37 cellular contexts compared by ENCODE assay signal in genomic region chr4:47049347-47049746, GRCh38. TPM values are rescaled to one million over a fixed set of nuclear protein-coding genes. Genes with fewer than 3 reads are reported as not detected.
"Had no signal": no experiment of that assay in that cellular context is flagged by ENCODE, and none has a peak within 500 bp of the region (broad histone marks: within the 10 kb centered on the region; RNA-seq: fewer than 3 reads in every experiment).

No MANE protein-coding gene starts in this region.

- H3K4me3 ChIP-seq: Peyer's patch, SJSA1 had no signal

- H3K36me3 ChIP-seq: Peyer's patch, SJSA1 had no signal

- H3K27ac ChIP-seq: KMS-11, Peyer's patch, SJSA1 had no signal

- DNase-seq: activated CD4-positive, alpha-beta T cell treated with anti-CD3 and anti-CD28 coated beads, Interleukin-2, amount 50 U/mL, for 4 hours; activated CD8-positive, alpha-beta T cell treated with anti-CD3 and anti-CD28 coated beads for 36 hours; activated effector memory CD4-positive, alpha-beta T cell treated with anti-CD3 and anti-CD28 coated beads, Interleukin-2, amount 50 U/mL, for 16 hours; activated naive CD4-positive, alpha-beta T cell; activated naive CD4-positive, alpha-beta T cell treated with anti-CD3 and anti-CD28 coated beads, Interleukin-2, amount 50 U/mL, for 16 hours; activated naive CD8-positive, alpha-beta T cell treated with anti-CD3 and anti-CD28 coated beads for 36 hours; activated T-cell treated with anti-CD3 and anti-CD28 coated beads, Interleukin-2, amount 50 U/mL, for 1 hour; activated T-cell treated with anti-CD3 and anti-CD28 coated beads, Interleukin-2, amount 50 U/mL, for 72 hours; anterior cingulate cortex; MM.1S; MV-4-11; NCI-H1092; NCI-H146; NCI-H187; NCI-H2029 treated with DMSO at 0.1 percent for 48 hours; NCI-H2107; NCI-H2171; NCI-H510A; NCI-H526; NCI-H748 treated with DMSO at 0.1 percent for 48 hours; NK-92 treated with Interleukin-12 subunit alpha and Interleukin-12 subunit beta, amount 100 ng/mL, for 24 hours; PC-3; Peyer's patch; RPMI8226; SHP77 treated with DMSO at 0.1 percent for 48 hours; SK-N-SH had no signal

- H3K9me3 Mint-ChIP-seq: activated CD4-positive, alpha-beta T cell treated with anti-CD3 and anti-CD28 coated beads, Interleukin-2, amount 10 ng/mL, durations not matched to agents 24 days and 14 days; activated naive CD8-positive, alpha-beta T cell treated with anti-CD3 and anti-CD28 coated beads for 36 hours; activated T-cell treated with anti-CD3 and anti-CD28 coated beads, Interleukin-2, amount 50 U/mL, for 72 hours; activated T-helper 17 cell treated with anti-CD3 and anti-CD28 coated beads, Interleukin-2, amount 50 U/mL, for 72 hours; brain; T-helper 1 cell treated with Interleukin-12 subunit alpha and Interleukin-12 subunit beta and Interleukin-4 antibody, amounts not matched to agents 30 μg/mL and 1 μg/mL, for 36 hours; T-helper 2 cell treated with Interferon-gamma antibody and Interleukin-4, amounts not matched to agents 5 μg/mL and 100 μg/mL, for 36 hours had no signal

- H3K27ac Mint-ChIP-seq: activated CD4-positive, alpha-beta T cell treated with anti-CD3 and anti-CD28 coated beads, Interleukin-2, amount 10 ng/mL, durations not matched to agents 24 days and 14 days; activated CD8-positive, alpha-beta T cell treated with anti-CD3 and anti-CD28 coated beads for 36 hours; activated naive CD8-positive, alpha-beta T cell treated with anti-CD3 and anti-CD28 coated beads for 36 hours; activated T-cell treated with anti-CD3 and anti-CD28 coated beads, Interleukin-2, amount 50 U/mL, for 72 hours; activated T-helper 17 cell treated with anti-CD3 and anti-CD28 coated beads, Interleukin-2, amount 50 U/mL, for 72 hours; T-helper 1 cell treated with Interleukin-12 subunit alpha and Interleukin-12 subunit beta and Interleukin-4 antibody, amounts not matched to agents 30 μg/mL and 1 μg/mL, for 36 hours; T-helper 2 cell treated with Interferon-gamma antibody and Interleukin-4, amounts not matched to agents 5 μg/mL and 100 μg/mL, for 36 hours had no signal

- H3K9ac ChIP-seq: KMS-11, SK-N-SH had no signal

- H3K4me3 Mint-ChIP-seq: activated CD4-positive, alpha-beta T cell treated with anti-CD3 and anti-CD28 coated beads, Interleukin-2, amount 10 ng/mL, durations not matched to agents 24 days and 14 days; activated CD8-positive, alpha-beta T cell treated with anti-CD3 and anti-CD28 coated beads for 36 hours; activated naive CD8-positive, alpha-beta T cell treated with anti-CD3 and anti-CD28 coated beads for 36 hours; activated T-cell treated with anti-CD3 and anti-CD28 coated beads, Interleukin-2, amount 50 U/mL, for 72 hours; activated T-helper 17 cell treated with anti-CD3 and anti-CD28 coated beads, Interleukin-2, amount 50 U/mL, for 72 hours; brain; T-helper 1 cell treated with Interleukin-12 subunit alpha and Interleukin-12 subunit beta and Interleukin-4 antibody, amounts not matched to agents 30 μg/mL and 1 μg/mL, for 36 hours; T-helper 2 cell treated with Interferon-gamma antibody and Interleukin-4, amounts not matched to agents 5 μg/mL and 100 μg/mL, for 36 hours had no signal

- H3K4me2 ChIP-seq: KMS-11, SK-N-SH had no signal

- H3K4me1 Mint-ChIP-seq: activated CD4-positive, alpha-beta T cell treated with anti-CD3 and anti-CD28 coated beads, Interleukin-2, amount 10 ng/mL, durations not matched to agents 24 days and 14 days; activated T-helper 17 cell treated with anti-CD3 and anti-CD28 coated beads, Interleukin-2, amount 50 U/mL, for 72 hours had no signal

- H3K4me1 ChIP-seq: Peyer's patch, SJSA1 had no signal

- FAIRE-seq: bronchial epithelial cell, TTC549 had no signal

- H3K36me3 Mint-ChIP-seq: activated naive CD8-positive, alpha-beta T cell treated with anti-CD3 and anti-CD28 coated beads for 36 hours; brain had no signal

- H3K27me3 Mint-ChIP-seq: brain had no signal

- H3K27me3 ChIP-seq: Peyer's patch, SJSA1 had no signal

- ATAC-seq: activated CD8-positive, alpha-beta T cell treated with anti-CD3 and anti-CD28 coated beads for 36 hours; activated T-cell treated with anti-CD3 and anti-CD28 coated beads, Interleukin-2, amount 50 U/mL, for 72 hours; activated T-helper 17 cell treated with anti-CD3 and anti-CD28 coated beads, Interleukin-2, amount 50 U/mL, for 72 hours; PC-3 had no signal

- H3K9me3 ChIP-seq: Peyer's patch, SJSA1, SK-N-SH had no signal

RNA-seq across cellular contexts. Expression of gene GABRB1, which starts 18.0 kb away (rescaled TPM):
- total RNA-seq: activated CD4-positive, alpha-beta T cell treated with anti-CD3 and anti-CD28 coated beads, Interleukin-2, amount 10 ng/mL, durations not matched to agents 24 days and 14 days; activated CD8-positive, alpha-beta memory T cell treated with anti-CD3 and anti-CD28 coated beads for 36 hours; activated CD8-positive, alpha-beta T cell treated with anti-CD3 and anti-CD28 coated beads for 36 hours; activated naive CD8-positive, alpha-beta T cell treated with anti-CD3 and anti-CD28 coated beads for 36 hours; activated T-cell treated with anti-CD3 and anti-CD28 coated beads, Interleukin-2, amount 50 U/mL, for 72 hours; activated T-helper 17 cell treated with anti-CD3 and anti-CD28 coated beads, Interleukin-2, amount 50 U/mL, for 72 hours; bronchial epithelial cell; LHCN-M2; PC-3; Peyer's patch; SJSA1 had no signal

RNA-seq across cellular contexts. Expression of gene GABRA4, which starts 56.0 kb away (rescaled TPM):
- total RNA-seq: activated CD4-positive, alpha-beta T cell treated with anti-CD3 and anti-CD28 coated beads, Interleukin-2, amount 10 ng/mL, durations not matched to agents 24 days and 14 days; activated CD8-positive, alpha-beta memory T cell treated with anti-CD3 and anti-CD28 coated beads for 36 hours; activated CD8-positive, alpha-beta T cell treated with anti-CD3 and anti-CD28 coated beads for 36 hours; activated naive CD8-positive, alpha-beta T cell treated with anti-CD3 and anti-CD28 coated beads for 36 hours; activated T-cell treated with anti-CD3 and anti-CD28 coated beads, Interleukin-2, amount 50 U/mL, for 72 hours; activated T-helper 17 cell treated with anti-CD3 and anti-CD28 coated beads, Interleukin-2, amount 50 U/mL, for 72 hours; bronchial epithelial cell; LHCN-M2; PC-3; SJSA1 had no signal
